In genomic region chr11:122853971-122854446, GRCh38 we compare ENCODE assay signal across 8 cellular contexts. TPM values are rescaled to one million over a fixed set of nuclear protein-coding genes. Genes with fewer than 3 reads are reported as not detected.
DNase-seq lines count a peak whose midpoint lies in the region; ATAC-seq and TF ChIP-seq lines count a peak whose summit lies in the region.

No MANE protein-coding gene starts in this region.

- H3K9me3 Mint-ChIP-seq in CD4-positive, alpha-beta memory T cell: peaks cover 0 to 3% (median 0%) of the 10 kb centered on the region in 8 donors
- no peaks in the 10 kb centered on the region for H3K9me3 Mint-ChIP-seq in naive thymus-derived CD8-positive, alpha-beta T cell
- H3K9me3 Mint-ChIP-seq in activated T-helper 17 cell treated with anti-CD3 and anti-CD28 coated beads, Interleukin-2, amount 50 U/mL, for 72 hours: no peaks in the 10 kb centered on the region

- H3K27me3 ChIP-seq in CD4-positive, alpha-beta memory T cell (ENCODE audit: insufficient read depth, low read length): no peaks in the 10 kb centered on the region

- intact Hi-C loops in CD4-positive, alpha-beta memory T cell (cut with micrococcal nuclease): loop anchor here (1.0 to 5.0 kb wide), 4 partner anchors 42 to 274 kb away; no protein-coding TSS in a partner anchor

- no peaks in the 10 kb centered on the region for H3K36me3 Mint-ChIP-seq in CD4-positive, alpha-beta memory T cell
- peaks cover 17 to 87% (median 44%) of the 10 kb centered on the region in 3 donors for H3K36me3 Mint-ChIP-seq in naive thymus-derived CD8-positive, alpha-beta T cell
- H3K36me3 Mint-ChIP-seq in activated T-helper 17 cell treated with anti-CD3 and anti-CD28 coated beads, Interleukin-2, amount 50 U/mL, for 72 hours (ENCODE audit: low read depth): no peaks in the 10 kb centered on the region

- no peak overlapping the region for H3K27ac Mint-ChIP-seq in CD4-positive, alpha-beta memory T cell
- peak overlapping the region in 9 of 10 donors; percentile 33 to 97 (median 91) for H3K27ac Mint-ChIP-seq in naive thymus-derived CD8-positive, alpha-beta T cell
- no peak overlapping the region for H3K27ac Mint-ChIP-seq in activated T-helper 17 cell treated with anti-CD3 and anti-CD28 coated beads, Interleukin-2, amount 50 U/mL, for 72 hours

- H3K4me1 ChIP-seq in CD4-positive, alpha-beta memory T cell (ENCODE audit: insufficient read depth, low read length): peaks cover 25% of the 10 kb centered on the region

- H3K4me3 ChIP-seq in CD4-positive, alpha-beta memory T cell (ENCODE audit: low read length in 2 of 2): no peak overlapping the region
- H3K4me3 ChIP-seq in WI38 (ENCODE audit: low read depth, low read length) (no peak overlapping the region), epithelial cell of esophagus (ENCODE audit: low read length) (no peak overlapping the region)

- H3K36me3 ChIP-seq in CD4-positive, alpha-beta memory T cell (ENCODE audit: insufficient read depth, low read length): no peaks in the 10 kb centered on the region

- peak; percentile 50 to 61 (median 55) for DNase-seq in CD4-positive, alpha-beta memory T cell
- DNase-seq in H4 (ENCODE audit: low spot score) (peak; percentile 71), NCI-H226 (peak; percentile 34), epithelial cell of esophagus (ENCODE audit: low read depth) (peak; percentile 84)
- DNase-seq in naive thymus-derived CD8-positive, alpha-beta T cell: peak in 9 of 10 donors; percentile 27 to 82 (median 56)

- no peak for ATAC-seq in naive thymus-derived CD8-positive, alpha-beta T cell
- no peak for ATAC-seq in activated T-helper 17 cell treated with anti-CD3 and anti-CD28 coated beads, Interleukin-2, amount 50 U/mL, for 72 hours (replicated peaks)
- ATAC-seq in GM21717 (IDR thresholded peaks at IDR 0.05; ENCODE audit: unreplicated experiment): no peak

- POLR2A ChIA-PET in CD4-positive, alpha-beta memory T cell (lab: Charles Lee; ENCODE audit: partially characterized antibody): interaction anchor here (1.0 to 2.2 kb wide), 6 partner anchors 29 to 208 kb away, joined by 3 to 6 read pairs (median 4); partner anchors contain the start of gene HSPA8
- POLR2A ChIA-PET in naive thymus-derived CD8-positive, alpha-beta T cell (lab: Charles Lee): interaction anchor here (0.9 to 10.9 kb wide), 5 partner anchors 10 to 206 kb away, joined by 3 to 226 read pairs (median 24); partner anchors contain the start of gene CRTAM

- no peak overlapping the region for H3K4me3 Mint-ChIP-seq in CD4-positive, alpha-beta memory T cell
- peak overlapping the region in 1 of 10 donors; percentile 18 for H3K4me3 Mint-ChIP-seq in naive thymus-derived CD8-positive, alpha-beta T cell
- no peak overlapping the region for H3K4me3 Mint-ChIP-seq in activated T-helper 17 cell treated with anti-CD3 and anti-CD28 coated beads, Interleukin-2, amount 50 U/mL, for 72 hours

- H3K9me3 ChIP-seq in CD4-positive, alpha-beta memory T cell (ENCODE audit: control insufficient read depth in 1 of 2, low read length in 2 of 2): no peaks in the 10 kb centered on the region

- TF ChIP-seq CTCF in WI38 (IDR thresholded peaks at IDR 0.05; ENCODE audit: low read depth, low read length) (peak; percentile 26; the same call in 1 of the 2 replicates), epithelial cell of esophagus (IDR thresholded peaks at IDR 0.05; ENCODE audit: insufficient read depth, low read depth, low read length, missing control alignments) (peak; percentile 59)

- H3K27me3 Mint-ChIP-seq in CD4-positive, alpha-beta memory T cell: peaks cover 0 to 2% of the 10 kb centered on the region in 2 donors
- H3K27me3 Mint-ChIP-seq in naive thymus-derived CD8-positive, alpha-beta T cell: no peaks in the 10 kb centered on the region
- peaks cover 14% of the 10 kb centered on the region for H3K27me3 Mint-ChIP-seq in activated T-helper 17 cell treated with anti-CD3 and anti-CD28 coated beads, Interleukin-2, amount 50 U/mL, for 72 hours

- no peak overlapping the region for H3K27ac ChIP-seq in CD4-positive, alpha-beta memory T cell (ENCODE audit: low read depth, low read length)

- CTCF ChIA-PET in CD4-positive, alpha-beta memory T cell (lab: Charles Lee; ENCODE audit: partially characterized antibody): interaction anchor here (0.9 to 8.4 kb wide), 38 partner anchors 11 to 274 kb away, joined by 3 to 175 read pairs (median 6); partner anchors contain the start of gene CRTAM

- H3K4me1 Mint-ChIP-seq in CD4-positive, alpha-beta memory T cell: peaks cover 16 to 28% (median 22%) of the 10 kb centered on the region in 4 donors
- peaks cover 27 to 63% (median 60%) of the 10 kb centered on the region in 4 donors for H3K4me1 Mint-ChIP-seq in naive thymus-derived CD8-positive, alpha-beta T cell
- peaks cover 38% of the 10 kb centered on the region for H3K4me1 Mint-ChIP-seq in activated T-helper 17 cell treated with anti-CD3 and anti-CD28 coated beads, Interleukin-2, amount 50 U/mL, for 72 hours

RNA-seq across cellular contexts. Expression of gene CRTAM, which starts 15.7 kb away (rescaled TPM):
- total RNA-seq in CD4-positive, alpha-beta memory T cell: under 1 TPM; 0.38 to 0.44 TPM
- 1 to 10 TPM in 1 of 2 donors, under 1 TPM in 1; 0.30 to 2.1 TPM for polyA plus RNA-seq in CD4-positive, alpha-beta memory T cell
- total RNA-seq in H4 (2014; rRNA removed; shearing (Covaris generic)): not detected in 2 replicates
- 10 to 100 TPM; 48.1 to 52.3 TPM for total RNA-seq in naive thymus-derived CD8-positive, alpha-beta T cell
- polyA plus RNA-seq in naive thymus-derived CD8-positive, alpha-beta T cell: 10 to 100 TPM; 66.6 to 98.7 (median 88.3) TPM
- total RNA-seq in activated T-helper 17 cell treated with anti-CD3 and anti-CD28 coated beads, Interleukin-2, amount 50 U/mL, for 72 hours: under 1 TPM in 1 of 2 donors, not detected in 1; 0.11 TPM

RNA-seq across cellular contexts. Expression of gene JHY, which starts 28.6 kb away (rescaled TPM):
- 1 to 10 TPM; 5.4 TPM for total RNA-seq in CD4-positive, alpha-beta memory T cell
- 1 to 10 TPM; 1.5 to 3.9 TPM for polyA plus RNA-seq in CD4-positive, alpha-beta memory T cell
- total RNA-seq in H4 (2014; rRNA removed; shearing (Covaris generic)): 2.8 and 2.9 TPM in 2 replicates
- 1 to 10 TPM; 6.3 to 6.7 TPM for total RNA-seq in naive thymus-derived CD8-positive, alpha-beta T cell
- 1 to 10 TPM; 2.4 to 3.4 (median 3.1) TPM for polyA plus RNA-seq in naive thymus-derived CD8-positive, alpha-beta T cell
- total RNA-seq in activated T-helper 17 cell treated with anti-CD3 and anti-CD28 coated beads, Interleukin-2, amount 50 U/mL, for 72 hours: 1 to 10 TPM; 1.2 to 1.5 TPM

Comparison
In these comparisons a context has a peak if more than half of its experiments do, and no peak if none do; other contexts are left out.
1. DNase-seq: peak in every context shown above with its lines; median percentile 84 in epithelial cell of esophagus; 71 in H4; 56 in naive thymus-derived CD8-positive, alpha-beta T cell; 55 in CD4-positive, alpha-beta memory T cell; 34 in NCI-H226.
2. H3K27ac Mint-ChIP-seq: peak in naive thymus-derived CD8-positive, alpha-beta T cell (9 of 10); none in CD4-positive, alpha-beta memory T cell (0 of 7) and activated T-helper 17 cell treated with anti-CD3 and anti-CD28 coated beads, Interleukin-2, amount 50 U/mL, for 72 hours (single experiment).
3. RNA of gene CRTAM, which starts 15.7 kb away (total RNA-seq): 48.1 to 52.3 TPM in naive thymus-derived CD8-positive, alpha-beta T cell; 0.38 to 0.44 TPM in CD4-positive, alpha-beta memory T cell, not detected in H4 and 0.11 TPM in activated T-helper 17 cell treated with anti-CD3 and anti-CD28 coated beads, Interleukin-2, amount 50 U/mL, for 72 hours; every median in the first group is over 10 times any median in the second.